Comparison of ENCODE assay signal across 1 cellular context in genomic region chr10:97999066-97999908, GRCh38.
TF ChIP-seq lines count a peak whose summit lies in the region.

No MANE protein-coding gene starts in this region.

TF ChIP-seq in HepG2, 621 proteins besides CTCF, POLR2A, EP300 and RAD21 (continued from another document):
- peak; percentile 5 to 66; a peak in 3 of 4 replicates for TF ChIP-seq REST (IDR thresholded peaks at IDR 0.05; ENCODE audit: borderline replicate concordance in 1 of 2, low read depth in 1 of 2, low read length in 2 of 2)
